ENCODE assay signal across 19 cellular contexts in genomic region chr9:12968093-12968492, GRCh38.
DNase-seq lines count a peak whose midpoint lies in the region; ATAC-seq and TF ChIP-seq lines count a peak whose summit lies in the region.
"Had no signal": no experiment of that assay in that cellular context is flagged by ENCODE, and none has a peak within 500 bp of the region (broad histone marks: within the 10 kb centered on the region; RNA-seq: fewer than 3 reads in every experiment).

No MANE protein-coding gene starts in this region.

- H3K27ac Mint-ChIP-seq in stimulated activated naive CD8-positive, alpha-beta T cell treated with anti-CD3 and anti-CD28 coated beads, Interleukin-15, amount 100 ng/mL, for 72 hours = no peak overlapping the region

- peak; percentile 38 for DNase-seq in MG63
- DNase-seq in cardiac fibroblast (ENCODE audit: low read depth in 2 of 2) = peak; percentile 18 to 41
- peak; percentile 78 for DNase-seq in fibroblast of villous mesenchyme (ENCODE audit: low read depth)
- DNase-seq in sigmoid colon = peak; percentile 69
- no peak for DNase-seq in T-helper 9 cell
- no peak for DNase-seq in NCI-H2227 (lab: John Stamatoyannopoulos, UW; ENCODE audit: unreplicated experiment)
- no peak for DNase-seq in stimulated activated naive CD8-positive, alpha-beta T cell treated with anti-CD3 and anti-CD28 coated beads, Interleukin-15, amount 100 ng/mL, for 72 hours
- DNase-seq: ACHN, COR-L47, DMS153, EL, H7, KBM-7, NCI-H1436, NCI-H2029 treated with DMSO at 0.1 percent for 48 hours, NCI-H510A, NCI-H774, RPMI8226, SIG-M5 had no signal

- no peaks in the 10 kb centered on the region for H3K27me3 ChIP-seq in MG63
- no peaks in the 10 kb centered on the region for H3K27me3 ChIP-seq in sigmoid colon

- WGBS in sigmoid colon, 2 donors = 81 to 84% methylated on average over 6 of the region's 6 CpGs

- no peaks in the 10 kb centered on the region for H3K27me3 Mint-ChIP-seq in stimulated activated naive CD8-positive, alpha-beta T cell treated with anti-CD3 and anti-CD28 coated beads, Interleukin-15, amount 100 ng/mL, for 72 hours

- peak in 2 of 4 donors; percentile 8 to 44 for TF ChIP-seq EP300 in sigmoid colon (IDR thresholded peaks at IDR 0.05)

- H3K4me1 ChIP-seq in sigmoid colon = peaks cover 0 to 48% (median 25%) of the 10 kb centered on the region in 4 donors

- no peak for TF ChIP-seq CTCF in cardiac fibroblast (IDR thresholded peaks at IDR 0.05; ENCODE audit: low read depth, low read length)
- TF ChIP-seq CTCF in fibroblast of villous mesenchyme (IDR thresholded peaks at IDR 0.05; ENCODE audit: insufficient read depth, low read depth, low read length) = no peak
- no peak for TF ChIP-seq CTCF in sigmoid colon (IDR thresholded peaks at IDR 0.05)

- ATAC-seq in stimulated activated naive CD8-positive, alpha-beta T cell treated with anti-CD3 and anti-CD28 coated beads, Interleukin-15, amount 100 ng/mL, for 72 hours = no peak

- no peaks in the 10 kb centered on the region for H3K4me1 Mint-ChIP-seq in stimulated activated naive CD8-positive, alpha-beta T cell treated with anti-CD3 and anti-CD28 coated beads, Interleukin-15, amount 100 ng/mL, for 72 hours

- no peak overlapping the region for H3K4me3 ChIP-seq in MG63
- no peak overlapping the region for H3K4me3 ChIP-seq in cardiac fibroblast (replicated peaks in 1 of 2; ENCODE audit: low read depth in 2 of 2, low read length in 2 of 2)
- H3K4me3 ChIP-seq in fibroblast of villous mesenchyme (ENCODE audit: low read depth, low read length) = no peak overlapping the region
- no peak overlapping the region for H3K4me3 ChIP-seq in sigmoid colon

- H3K36me3 ChIP-seq in MG63 = no peaks in the 10 kb centered on the region
- H3K36me3 ChIP-seq in sigmoid colon = no peaks in the 10 kb centered on the region

- peaks cover 0 to 6% of the 10 kb centered on the region in 2 donors for H3K9me3 Mint-ChIP-seq in stimulated activated naive CD8-positive, alpha-beta T cell treated with anti-CD3 and anti-CD28 coated beads, Interleukin-15, amount 100 ng/mL, for 72 hours

- H3K9me3 ChIP-seq in MG63 = no peaks in the 10 kb centered on the region
- no peaks in the 10 kb centered on the region for H3K9me3 ChIP-seq in sigmoid colon

- peak overlapping the region in 2 of 4 donors; percentile 48 to 49 for H3K27ac ChIP-seq in sigmoid colon

- TF ChIP-seq POLR2A in sigmoid colon (IDR thresholded peaks at IDR 0.05) = no peak

- H3K4me3 Mint-ChIP-seq in stimulated activated naive CD8-positive, alpha-beta T cell treated with anti-CD3 and anti-CD28 coated beads, Interleukin-15, amount 100 ng/mL, for 72 hours = no peak overlapping the region

- intact Hi-C loops in sigmoid colon (cut with DNase I) = no loop called here

Comparison
In these comparisons a context has a peak if more than half of its experiments do, and no peak if none do; other contexts are left out.
1. DNase-seq: peak in MG63 (single experiment), cardiac fibroblast (2 of 2), fibroblast of villous mesenchyme (single experiment) and sigmoid colon (single experiment); none in T-helper 9 cell (single experiment), NCI-H2227 (single experiment) and stimulated activated naive CD8-positive, alpha-beta T cell treated with anti-CD3 and anti-CD28 coated beads, Interleukin-15, amount 100 ng/mL, for 72 hours (0 of 2).